Comparison of ENCODE assay signal across 9 cellular contexts in genomic region chr10:73999703-74000102, GRCh38. TPM values are rescaled to one million over a fixed set of nuclear protein-coding genes. Genes with fewer than 3 reads are reported as not detected.
DNase-seq lines count a peak whose midpoint lies in the region; ATAC-seq and TF ChIP-seq lines count a peak whose summit lies in the region.
"Had no signal": no experiment of that assay in that cellular context is flagged by ENCODE, and none has a peak within 500 bp of the region (broad histone marks: within the 10 kb centered on the region; RNA-seq: fewer than 3 reads in every experiment).

No MANE protein-coding gene starts in this region.

- peak overlapping the region; percentile 94 for H3K9ac ChIP-seq in neural cell (ENCODE audit: low read length)

- CTCF ChIA-PET in PC-9 (lab: Charles Lee) = interaction anchor here (0.6 to 1.9 kb wide), 3 partner anchors 29 to 113 kb away, joined by 6 to 12 read pairs (median 9); no protein-coding TSS in a partner anchor

- H3K4me1 ChIP-seq in BE2C = no peaks in the 10 kb centered on the region
- peaks cover 47% of the 10 kb centered on the region for H3K4me1 ChIP-seq in PC-9 (replicated peaks; ENCODE audit: insufficient read depth)

- no peaks in the 10 kb centered on the region for H3K9me2 ChIP-seq in PC-9 (ENCODE audit: insufficient read depth)
- no peaks in the 10 kb centered on the region for H3K9me2 ChIP-seq in neural cell (ENCODE audit: insufficient read depth, low read length)

- peaks cover 66% of the 10 kb centered on the region for H3K79me2 ChIP-seq in PC-9 (ENCODE audit: low read depth)
- H3K79me2 ChIP-seq in neural cell (replicated peaks; ENCODE audit: insufficient read depth, low read length) = peaks cover 24% of the 10 kb centered on the region

- H3K27ac ChIP-seq in PC-9 (peak overlapping the region; percentile 79), neural cell (ENCODE audit: low read length) (no peak overlapping the region)

- H3F3A ChIP-seq in PC-9 (ENCODE audit: insufficient read depth, low read depth) (peaks cover 35% of the 10 kb centered on the region; the same call in 1 of the 2 replicates), neural cell (ENCODE audit: insufficient read depth, low read length, poor library complexity, severe bottlenecking) (no peaks in the 10 kb centered on the region)

- BruUV-seq in PC-9 (replicated peaks; lab: Mats Ljungman, UMichigan) = no TSS peak

- ATAC-seq in GM18907 (IDR thresholded peaks at IDR 0.05; ENCODE audit: unreplicated experiment) (no peak), GM19452 (IDR thresholded peaks at IDR 0.05; ENCODE audit: unreplicated experiment) (no peak), HG02759 (IDR thresholded peaks at IDR 0.05; ENCODE audit: unreplicated experiment) (no peak)

- intact Hi-C loops in PC-9 (cut with micrococcal nuclease; ENCODE audit: unreplicated experiment) = loop anchor here (1.0 to 2.0 kb wide), 4 partner anchors 43 to 113 kb away; no protein-coding TSS in a partner anchor

- H3K27me3 ChIP-seq in BE2C (no peaks in the 10 kb centered on the region), PC-9 (ENCODE audit: insufficient read depth, low read depth) (no peaks in the 10 kb centered on the region), neural cell (ENCODE audit: insufficient read depth, low read depth, low read length) (no peaks in the 10 kb centered on the region)

- H4K20me1 ChIP-seq in PC-9 (ENCODE audit: insufficient read depth) = peaks cover 51% of the 10 kb centered on the region
- H4K20me1 ChIP-seq in neural cell (ENCODE audit: insufficient read depth) = no peaks in the 10 kb centered on the region

- no peak for TF ChIP-seq RAD21 in neural cell (conservative IDR thresholded peaks at IDR 0.05)

- no peak for DNase-seq in BE2C
- peak in 1 of 2 experiments; percentile 49 for DNase-seq in PC-9
- no peak for DNase-seq in epithelial cell of esophagus (ENCODE audit: low read depth)
- no peak for DNase-seq in activated CD4-positive, alpha-beta T cell treated with anti-CD3 and anti-CD28 coated beads, Interleukin-2, amount 50 U/mL, for 4 hours
- DNase-seq: RPMI8226 had no signal

- no peaks in the 10 kb centered on the region for H3K9me3 ChIP-seq in BE2C
- no peaks in the 10 kb centered on the region for H3K9me3 ChIP-seq in PC-9 (ENCODE audit: insufficient read depth, low read depth)
- no peaks in the 10 kb centered on the region for H3K9me3 ChIP-seq in neural cell (ENCODE audit: low read length)

- no peak overlapping the region for H2AFZ ChIP-seq in PC-9
- H2AFZ ChIP-seq in neural cell (ENCODE audit: low read depth, low read length) = no peak overlapping the region

- no peak for TF ChIP-seq EP300 in neural cell (conservative IDR thresholded peaks at IDR 0.05; ENCODE audit: poor library complexity, severe bottlenecking)

- POLR2A ChIA-PET in PC-9 (lab: Charles Lee; ENCODE audit: unreplicated experiment) = interaction anchor here (0.5 to 3.8 kb wide), 19 partner anchors 8 to 1211 kb away, joined by 3 to 57 read pairs (median 4); partner anchors contain the start of gene VDAC2

- H3K36me3 ChIP-seq in BE2C = no peaks in the 10 kb centered on the region
- H3K36me3 ChIP-seq in PC-9 (ENCODE audit: low read depth) = peaks cover 31% of the 10 kb centered on the region
- no peaks in the 10 kb centered on the region for H3K36me3 ChIP-seq in neural cell (ENCODE audit: insufficient read depth, low read length)

- H3K4me3 ChIP-seq in BE2C (ENCODE audit: low read depth, low read length) (peak overlapping the region; percentile 93), PC-9 (peak overlapping the region; percentile 70), epithelial cell of esophagus (ENCODE audit: low read length) (peak overlapping the region; percentile 80), neural cell (ENCODE audit: low read length) (peak overlapping the region; percentile 92)

- peak overlapping the region; percentile 89 for H3K4me2 ChIP-seq in PC-9
- peak overlapping the region; percentile 87 for H3K4me2 ChIP-seq in neural cell (ENCODE audit: low read length)

- TF ChIP-seq CTCF in BE2C (IDR thresholded peaks at IDR 0.05; ENCODE audit: low read depth, low read length) (no peak), PC-9 (conservative IDR thresholded peaks at IDR 0.05) (no peak), epithelial cell of esophagus (IDR thresholded peaks at IDR 0.05; ENCODE audit: insufficient read depth, low read depth, low read length, missing control alignments) (no peak), neural cell (IDR thresholded peaks at IDR 0.05; ENCODE audit: poor library complexity, severe bottlenecking) (no peak)

TF ChIP-seq in neural cell, 6 proteins besides CTCF, POLR2A, EP300 and RAD21:
- TF ChIP-seq POLR2AphosphoS5 (IDR thresholded peaks at IDR 0.05) (no peak), REST (IDR thresholded peaks at IDR 0.05; ENCODE audit: borderline replicate concordance) (no peak), MXI1 (conservative IDR thresholded peaks at IDR 0.05; ENCODE audit: poor library complexity, severe bottlenecking) (no peak), SMC3 (conservative IDR thresholded peaks at IDR 0.05; ENCODE audit: poor library complexity) (no peak), TAF1 (IDR thresholded peaks at IDR 0.05; ENCODE audit: low read depth) (no peak), EZH2 (IDR thresholded peaks at IDR 0.05; ENCODE audit: borderline replicate concordance, insufficient read depth, low read length, poor library complexity, severe bottlenecking) (no peak)

RNA-seq across cellular contexts. Expression of gene VCL, which starts 1.8 kb away (rescaled TPM):
- 18.8 TPM for polyA plus RNA-seq in BE2C (2012; ENCODE audit: insufficient read depth, insufficient read length, low read depth)
- 208 and 225 TPM in 2 replicates for total RNA-seq in PC-9 (2021)
- polyA plus RNA-seq in neural cell = 11.2 and 17.8 TPM in 2 replicates
- polyA minus RNA-seq in neural cell = 23.0 and 25.6 TPM in 2 replicates
